In the genomic region with DNA sequence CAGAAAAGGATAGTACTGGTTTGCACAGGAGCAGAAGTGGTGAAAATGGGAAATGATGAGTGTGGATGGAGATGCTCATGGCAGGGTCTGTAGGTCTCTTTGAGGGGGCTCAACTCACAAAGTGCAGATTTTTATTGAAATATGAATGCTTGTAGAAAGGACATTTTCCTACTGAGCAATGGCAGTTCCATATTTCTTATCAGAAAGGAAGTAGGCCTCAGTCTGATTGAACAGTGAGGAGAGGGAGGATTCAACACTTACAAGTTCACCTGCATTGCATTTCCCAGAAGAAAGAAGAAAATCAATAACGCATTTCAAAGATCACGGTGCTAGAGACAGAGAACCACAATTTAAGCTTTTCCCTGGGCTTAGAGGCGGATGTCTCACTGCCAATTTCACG, we compare ENCODE assay signal across 10 cellular contexts. TPM values are rescaled to one million over a fixed set of nuclear protein-coding genes. Genes with fewer than 3 reads are reported as not detected.
DNase-seq lines count a peak whose midpoint lies in the region; ATAC-seq and TF ChIP-seq lines count a peak whose summit lies in the region.
"Had no signal": no experiment of that assay in that cellular context is flagged by ENCODE, and none has a peak within 500 bp of the region (broad histone marks: within the 10 kb centered on the region; RNA-seq: fewer than 3 reads in every experiment).

No MANE protein-coding gene starts in this region.

- H3K4me1 Mint-ChIP-seq in activated naive CD4-positive, alpha-beta T cell treated with anti-CD3 and anti-CD28 coated beads, Interleukin-2, amount 50 U/mL, for 24 hours = peaks cover 60% of the 10 kb centered on the region
- peaks cover 3% of the 10 kb centered on the region for H3K4me1 Mint-ChIP-seq in type B pancreatic cell (ENCODE audit: unreplicated experiment)

- peak overlapping the region; percentile 89 for H3K27ac ChIP-seq in muscle layer of duodenum (ENCODE audit: low read length)
- H3K27ac ChIP-seq: C4-2B had no signal

- peak overlapping the region; percentile 99 for H3K27ac Mint-ChIP-seq in activated naive CD4-positive, alpha-beta T cell treated with anti-CD3 and anti-CD28 coated beads, Interleukin-2, amount 50 U/mL, for 24 hours
- H3K27ac Mint-ChIP-seq in type B pancreatic cell = peak overlapping the region; percentile 17

- peaks cover 3 to 8% of the 10 kb centered on the region in 2 donors for H3K9me3 ChIP-seq in muscle layer of duodenum (ENCODE audit: control insufficient read depth in 1 of 2, low read length in 2 of 2)

- in situ Hi-C loops in astrocyte of the spinal cord (cut with HindIII; ENCODE audit: low sequenced_read_pairs) = no loop called here

- no peaks in the 10 kb centered on the region for H3K27me3 Mint-ChIP-seq in activated naive CD4-positive, alpha-beta T cell treated with anti-CD3 and anti-CD28 coated beads, Interleukin-2, amount 50 U/mL, for 24 hours
- peaks cover 88% of the 10 kb centered on the region for H3K27me3 Mint-ChIP-seq in type B pancreatic cell

- peaks cover 0 to 4% of the 10 kb centered on the region in 2 donors for H3K36me3 ChIP-seq in muscle layer of duodenum (ENCODE audit: control insufficient read depth in 1 of 2, insufficient read depth in 2 of 2, low read length in 2 of 2)

- H3K27me3 ChIP-seq in muscle layer of duodenum (ENCODE audit: low read depth, low read length) = peaks cover 47% of the 10 kb centered on the region

- no peak for TF ChIP-seq CTCF in astrocyte of the spinal cord (IDR thresholded peaks at IDR 0.05; ENCODE audit: low read depth, low read length)
- TF ChIP-seq CTCF in type B pancreatic cell (conservative IDR thresholded peaks at IDR 0.05) = no peak

- peaks cover 0 to 11% of the 10 kb centered on the region in 2 donors for H3K4me1 ChIP-seq in muscle layer of duodenum (ENCODE audit: control insufficient read depth in 1 of 2, insufficient read depth in 2 of 2, low read length in 2 of 2)

- DNase-seq in activated naive CD4-positive, alpha-beta T cell (lab: John Stamatoyannopoulos, UW) = no peak
- DNase-seq in astrocyte of the spinal cord (ENCODE audit: low read depth, low spot score) (no peak), type B pancreatic cell (ENCODE audit: extremely low spot score, unreplicated experiment) (no peak), mucosa of gallbladder (ENCODE audit: low spot score) (no peak), NCI-H1694 (lab: John Stamatoyannopoulos, UW) (no peak)
- DNase-seq: NCI-H1092 had no signal

- H3K4me3 Mint-ChIP-seq in activated naive CD4-positive, alpha-beta T cell treated with anti-CD3 and anti-CD28 coated beads, Interleukin-2, amount 50 U/mL, for 24 hours = peak overlapping the region; percentile 93
- peak overlapping the region; percentile 70 for H3K4me3 Mint-ChIP-seq in type B pancreatic cell

- H3K9me3 Mint-ChIP-seq in activated naive CD4-positive, alpha-beta T cell treated with anti-CD3 and anti-CD28 coated beads, Interleukin-2, amount 50 U/mL, for 24 hours = no peaks in the 10 kb centered on the region
- H3K9me3 Mint-ChIP-seq in type B pancreatic cell = no peaks in the 10 kb centered on the region

- peaks cover 5% of the 10 kb centered on the region for H3K36me3 Mint-ChIP-seq in activated naive CD4-positive, alpha-beta T cell treated with anti-CD3 and anti-CD28 coated beads, Interleukin-2, amount 50 U/mL, for 24 hours
- H3K36me3 Mint-ChIP-seq in type B pancreatic cell = no peaks in the 10 kb centered on the region

- H3K4me3 ChIP-seq in astrocyte of the spinal cord (ENCODE audit: low read depth, low read length) (peak overlapping the region; percentile 69), muscle layer of duodenum (ENCODE audit: low read depth in 1 of 2, low read length in 2 of 2) (peak overlapping the region; percentile 65 to 67)

- no peak for ATAC-seq in HG02759 (IDR thresholded peaks at IDR 0.05; ENCODE audit: unreplicated experiment)

RNA-seq across cellular contexts. Expression of a gene that starts 49.2 kb away (rescaled TPM):
- total RNA-seq in type B pancreatic cell (ENCODE audit: low replicate concordance) = 0.34 and 0.74 TPM in 2 replicates
- total RNA-seq in mucosa of gallbladder = 2.8 TPM
